In the genomic region with DNA sequence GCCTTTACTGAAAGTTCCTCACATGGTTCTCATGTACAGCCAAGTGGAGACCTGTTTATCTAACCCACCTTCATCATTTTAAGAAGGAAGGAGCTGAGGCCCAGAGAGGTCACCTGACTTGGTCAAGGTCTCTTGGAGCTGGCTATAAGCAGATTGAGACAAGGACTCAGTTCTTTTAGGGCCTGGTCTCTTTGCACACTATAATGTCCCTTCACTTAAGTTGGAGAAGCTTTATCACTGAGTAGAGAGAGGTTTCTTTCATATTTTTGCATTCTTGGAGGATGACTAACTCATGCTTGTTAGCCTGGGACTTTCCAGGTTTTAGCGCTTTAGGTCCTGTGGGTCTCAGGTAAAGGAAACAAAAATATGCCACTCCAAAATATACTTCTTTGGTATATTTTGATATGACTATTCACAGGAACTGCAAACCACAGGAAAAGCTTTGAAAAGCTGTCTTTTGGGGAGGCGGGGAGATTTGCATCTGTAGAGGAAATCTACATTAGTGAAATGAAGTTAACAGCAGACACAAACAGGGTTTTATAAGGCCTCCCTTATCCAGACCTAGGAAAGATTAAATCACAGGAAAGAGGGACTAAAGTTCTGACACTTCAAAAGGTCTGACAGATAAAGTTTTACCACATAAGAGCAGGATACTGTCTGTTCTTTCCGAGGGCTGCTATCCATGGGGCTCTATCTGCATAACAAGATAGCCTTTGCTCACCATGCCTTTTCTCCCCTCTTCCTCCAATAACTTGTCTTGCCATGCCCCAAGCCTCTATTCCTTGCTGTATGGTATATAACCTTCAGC, we compare ENCODE assay signal across 8 cellular contexts.
DNase-seq lines count a peak whose midpoint lies in the region; ATAC-seq and TF ChIP-seq lines count a peak whose summit lies in the region.

No MANE protein-coding gene starts in this region.

- H2AFZ ChIP-seq in PC-9 = peak overlapping the region; percentile 63; the same call in 1 of the 2 replicates

- intact Hi-C loops in CD8-positive, alpha-beta T cell (cut with DNase I, micrococcal nuclease) = loop anchor here in 1 of 2 experiments (5.0 kb wide), 1 partner anchor 513 kb away; no protein-coding TSS in a partner anchor
- intact Hi-C loops in PC-9 (cut with micrococcal nuclease; ENCODE audit: unreplicated experiment) = no loop called here

- CTCF ChIA-PET in CD8-positive, alpha-beta T cell (lab: Charles Lee) = no interaction called here
- CTCF ChIA-PET in PC-9 (lab: Charles Lee) = interaction anchor here (0.6 kb wide), 1 partner anchor 862 kb away, joined by 5 read pairs; no protein-coding TSS in a partner anchor

- no peak overlapping the region for H3K27ac ChIP-seq in CD8-positive, alpha-beta T cell (ENCODE audit: low read depth, low read length)
- peak overlapping the region; percentile 90 for H3K27ac ChIP-seq in PC-9

- H3K79me2 ChIP-seq in PC-9 (ENCODE audit: low read depth) = no peaks in the 10 kb centered on the region

- POLR2A ChIA-PET in CD8-positive, alpha-beta T cell (lab: Charles Lee) = interaction anchor here (0.7 kb wide), 1 partner anchor 12 kb away, joined by 4 read pairs; no protein-coding TSS in a partner anchor
- POLR2A ChIA-PET in PC-9 (lab: Charles Lee; ENCODE audit: unreplicated experiment) = interaction anchor here (0.6 to 1.1 kb wide), 4 partner anchors 65 to 845 kb away, joined by 4 to 7 read pairs (median 6); no protein-coding TSS in a partner anchor

- H3K9me3 Mint-ChIP-seq in CD8-positive, alpha-beta T cell = no peaks in the 10 kb centered on the region

- peak; percentile 67 for ATAC-seq in CD8-positive, alpha-beta T cell
- ATAC-seq in GM21717 (IDR thresholded peaks at IDR 0.05; ENCODE audit: unreplicated experiment) = peak; percentile 59

- H3K9me3 ChIP-seq in CD8-positive, alpha-beta T cell (ENCODE audit: low read length) = no peaks in the 10 kb centered on the region
- H3K9me3 ChIP-seq in PC-9 (ENCODE audit: insufficient read depth, low read depth) = no peaks in the 10 kb centered on the region

- peaks cover 50% of the 10 kb centered on the region for H3K4me1 Mint-ChIP-seq in CD8-positive, alpha-beta T cell (ENCODE audit: low read depth)

- H3K4me2 ChIP-seq in PC-9 = peak overlapping the region; percentile 54

- peaks cover 46% of the 10 kb centered on the region for H3K4me1 ChIP-seq in CD8-positive, alpha-beta T cell (ENCODE audit: insufficient read depth, low read length)
- H3K4me1 ChIP-seq in PC-9 (replicated peaks; ENCODE audit: insufficient read depth) = peaks cover 37% of the 10 kb centered on the region

- peaks cover 15% of the 10 kb centered on the region for H3F3A ChIP-seq in PC-9 (ENCODE audit: insufficient read depth, low read depth)

- DNase-seq in CD8-positive, alpha-beta T cell = peak in 3 of 7 experiments; percentile 5 to 42 (median 11)
- DNase-seq in PC-9 = peak; percentile 13 to 87
- peak; percentile 55 for DNase-seq in astrocyte of the spinal cord (ENCODE audit: low read depth, low spot score)
- DNase-seq in stimulated activated CD4-positive, alpha-beta T cell treated with anti-CD3 and anti-CD28 coated beads, Interleukin-2, amount 100 ng/mL, for 4 hours (ENCODE audit: low read depth) = peak; percentile 56
- DNase-seq in NCI-H526 (lab: John Stamatoyannopoulos, UW) = no peak
- DNase-seq in DMS 273 (lab: John Stamatoyannopoulos, UW; ENCODE audit: unreplicated experiment) = no peak
- no peak for DNase-seq in NCI-H1092 (lab: John Stamatoyannopoulos, UW)

- TF ChIP-seq CTCF in CD8-positive, alpha-beta T cell (IDR thresholded peaks at IDR 0.05) = no peak
- no peak for TF ChIP-seq CTCF in PC-9 (conservative IDR thresholded peaks at IDR 0.05)
- no peak for TF ChIP-seq CTCF in astrocyte of the spinal cord (IDR thresholded peaks at IDR 0.05; ENCODE audit: low read depth, low read length)

- H3K27me3 ChIP-seq in CD8-positive, alpha-beta T cell (ENCODE audit: insufficient read depth, low read length) = no peaks in the 10 kb centered on the region
- no peaks in the 10 kb centered on the region for H3K27me3 ChIP-seq in PC-9 (ENCODE audit: insufficient read depth, low read depth)

- H3K36me3 ChIP-seq in CD8-positive, alpha-beta T cell (ENCODE audit: insufficient read depth, low read length) = no peaks in the 10 kb centered on the region
- no peaks in the 10 kb centered on the region for H3K36me3 ChIP-seq in PC-9 (ENCODE audit: low read depth)

- H3K4me3 Mint-ChIP-seq in CD8-positive, alpha-beta T cell = peak overlapping the region; percentile 29

- H4K20me1 ChIP-seq in PC-9 (ENCODE audit: insufficient read depth) = no peaks in the 10 kb centered on the region

- no TSS peak for BruUV-seq in PC-9 (replicated peaks; lab: Mats Ljungman, UMichigan)

- in situ Hi-C loops in astrocyte of the spinal cord (cut with HindIII; ENCODE audit: low sequenced_read_pairs) = no loop called here

- H3K27me3 Mint-ChIP-seq in CD8-positive, alpha-beta T cell (ENCODE audit: low read depth) = no peaks in the 10 kb centered on the region

- no peak overlapping the region for H3K4me3 ChIP-seq in CD8-positive, alpha-beta T cell (ENCODE audit: low read depth, low read length)
- no peak overlapping the region for H3K4me3 ChIP-seq in PC-9
- no peak overlapping the region for H3K4me3 ChIP-seq in astrocyte of the spinal cord (ENCODE audit: low read depth, low read length)

- no peaks in the 10 kb centered on the region for H3K9me2 ChIP-seq in PC-9 (ENCODE audit: insufficient read depth)

- H3K36me3 Mint-ChIP-seq in CD8-positive, alpha-beta T cell = no peaks in the 10 kb centered on the region

- peak overlapping the region; percentile 49 for H3K27ac Mint-ChIP-seq in CD8-positive, alpha-beta T cell

Comparison
In these comparisons a context has a peak if more than half of its experiments do, and no peak if none do; other contexts are left out.
1. DNase-seq: peak in PC-9 (2 of 2), astrocyte of the spinal cord (single experiment) and stimulated activated CD4-positive, alpha-beta T cell treated with anti-CD3 and anti-CD28 coated beads, Interleukin-2, amount 100 ng/mL, for 4 hours (single experiment); none in NCI-H526 (0 of 2), DMS 273 (single experiment) and NCI-H1092 (single experiment).